8 cellular contexts compared by ENCODE assay signal in genomic region chr10:118241229-118242137, GRCh38.
DNase-seq lines count a peak whose midpoint lies in the region; ATAC-seq and TF ChIP-seq lines count a peak whose summit lies in the region.

No MANE protein-coding gene starts in this region.

- no peak overlapping the region for H3K4me2 ChIP-seq in Karpas-422 (ENCODE audit: low read depth, low read length, poor library complexity, severe bottlenecking)

- H3K9ac ChIP-seq in ES-I3 (ENCODE audit: low read depth, low read length), result peak overlapping the region; percentile 39; the same call in 1 of the 2 replicates
- H3K9ac ChIP-seq in Karpas-422 (ENCODE audit: low read length), result no peak overlapping the region

- DNase-seq in Karpas-422 (peak; percentile 82), RKO (ENCODE audit: low spot score) (peak; percentile 72), foreskin melanocyte (peak; percentile 71), non-pigmented ciliary epithelial cell (ENCODE audit: low read depth) (peak; percentile 48), testis (peak; percentile 93)
- DNase-seq in activated T-helper 9 cell treated with anti-CD3 and anti-CD28 coated beads, Interleukin-2, amount 50 U/mL, for 16 hours (ENCODE audit: low read depth), result peak; percentile 29

- H3K36me3 ChIP-seq in ES-I3 (ENCODE audit: insufficient read depth, low read length) (no peaks in the 10 kb centered on the region), Karpas-422 (ENCODE audit: insufficient read depth, low read length) (no peaks in the 10 kb centered on the region), testis (ENCODE audit: low read depth, missing control alignments) (no peaks in the 10 kb centered on the region)

- H2AFZ ChIP-seq in Karpas-422 (ENCODE audit: low read length), result no peak overlapping the region

- peaks cover 5% of the 10 kb centered on the region; the same call in 1 of the 2 replicates for H3K4me1 ChIP-seq in ES-I3 (ENCODE audit: insufficient read depth, low read length)
- no peaks in the 10 kb centered on the region for H3K4me1 ChIP-seq in Karpas-422 (ENCODE audit: low read length)
- H3K4me1 ChIP-seq in testis, result no peaks in the 10 kb centered on the region

- no peak for ATAC-seq in HG03196 (IDR thresholded peaks at IDR 0.05; ENCODE audit: unreplicated experiment)

- WGBS in testis, 2 donors, result 12 to 15% methylated on average over 26 of the region's 26 CpGs

- no peaks in the 10 kb centered on the region for H4K20me1 ChIP-seq in Karpas-422 (ENCODE audit: insufficient read depth, low read depth, low read length)

- H3K9me3 ChIP-seq in ES-I3 (ENCODE audit: control insufficient read depth, insufficient read depth, low read length) (no peaks in the 10 kb centered on the region), Karpas-422 (ENCODE audit: low read length) (no peaks in the 10 kb centered on the region), testis (no peaks in the 10 kb centered on the region)

- intact Hi-C loops in testis (cut with DNase I; ENCODE audit: low total_unique reads), result loop anchor here (10.0 kb wide), 1 partner anchor 707 kb away; no protein-coding TSS in a partner anchor

- H3K4me3 ChIP-seq in Karpas-422 (ENCODE audit: low read length) (no peak overlapping the region), testis (peak overlapping the region in 1 of 2 donors; percentile 2)

- H3K27me3 ChIP-seq in Karpas-422 (ENCODE audit: low read length) (0 out of 2 replicates have a peak, but pooled peaks cover 3% of the 10 kb centered on the region), testis (no peaks in the 10 kb centered on the region)

- H3K79me2 ChIP-seq in Karpas-422 (ENCODE audit: low read length), result no peaks in the 10 kb centered on the region

- TF ChIP-seq CTCF in testis (IDR thresholded peaks at IDR 0.05), result peak; percentile 89 to 96 (median 92)

- H3K9me2 ChIP-seq in Karpas-422 (replicated peaks; ENCODE audit: insufficient read depth, low read length), result no peaks in the 10 kb centered on the region

- no peak overlapping the region for H3K27ac ChIP-seq in Karpas-422 (ENCODE audit: low read length)
- no peak overlapping the region for H3K27ac ChIP-seq in testis

- TF ChIP-seq POLR2A in testis (IDR thresholded peaks at IDR 0.05), result no peak

Comparison
In these comparisons a context has a peak if more than half of its experiments do, and no peak if none do; other contexts are left out.
1. DNase-seq: peak in every context shown above with its lines; median percentile 93 in testis; 82 in Karpas-422; 72 in RKO; 71 in foreskin melanocyte; 48 in non-pigmented ciliary epithelial cell; 29 in activated T-helper 9 cell treated with anti-CD3 and anti-CD28 coated beads, Interleukin-2, amount 50 U/mL, for 16 hours.